15 cellular contexts compared by ENCODE assay signal in the genomic region with DNA sequence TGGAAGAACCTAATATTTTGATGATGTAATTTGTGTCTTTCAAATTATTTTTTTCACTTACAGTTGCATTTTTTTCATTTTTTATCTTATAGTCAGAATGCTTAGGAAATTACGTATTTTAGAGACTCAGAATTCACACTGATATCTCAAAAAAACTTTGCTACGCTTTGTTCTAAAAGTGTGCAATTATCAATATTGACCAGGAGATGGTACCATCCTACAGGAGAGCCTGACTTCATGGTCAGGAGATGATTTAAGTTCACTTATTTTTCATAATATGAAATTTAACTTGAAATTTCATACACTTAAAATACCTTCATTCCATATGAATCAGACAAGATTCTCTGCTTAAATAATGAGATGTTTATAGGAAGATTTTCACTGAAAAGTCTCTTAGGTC. TPM values are rescaled to one million over a fixed set of nuclear protein-coding genes. Genes with fewer than 3 reads are reported as not detected.
DNase-seq lines count a peak whose midpoint lies in the region; ATAC-seq, FAIRE-seq and TF ChIP-seq lines count a peak whose summit lies in the region.
"Not testable (repeated sequence)": the region's sequence is repeated elsewhere in the genome, so short reads cannot be mapped to it uniquely, and the experiment has no call there.
"Had no signal": no experiment of that assay in that cellular context is flagged by ENCODE, and none has a peak within 500 bp of the region (broad histone marks: within the 10 kb centered on the region; RNA-seq: fewer than 3 reads in every experiment).

No MANE protein-coding gene starts in this region.

- H3K9ac ChIP-seq in OCI-LY3 (ENCODE audit: low read length); H1 (replicated peaks in 1 of 4; ENCODE audit: extremely low read depth in 1 of 4, low read depth in 3 of 4, low read length in 3 of 4): not testable (repeated sequence)

- intact Hi-C loops in pancreas (cut with DNase I) = not testable (repeated sequence)

- FAIRE-seq in TTC549 (lab: Jason Lieb, UNC) (peak; percentile 58), pancreas (lab: Jason Lieb, UNC) (peak; percentile 54)
- not testable (repeated sequence) for FAIRE-seq in H1 (lab: Jason Lieb, UNC)

- H4K91ac ChIP-seq in H1 (replicated peaks; ENCODE audit: insufficient read length, low read length) = not testable (repeated sequence)

- not testable (repeated sequence) for H2AK5ac ChIP-seq in H1 (ENCODE audit: low read depth, low read length)

- ATAC-seq in pancreas = not testable (repeated sequence)

- H3K4me2 ChIP-seq in DOHH2 (ENCODE audit: low read length); OCI-LY3 (ENCODE audit: low read length); H1 (ENCODE audit: insufficient read depth in 1 of 2, low read depth in 2 of 2, low read length in 2 of 2): not testable (repeated sequence)

- H4K20me1 ChIP-seq in DOHH2 (ENCODE audit: control insufficient read depth, insufficient read depth, low read depth, low read length); OCI-LY3 (ENCODE audit: insufficient read depth, low read length); H1 (replicated peaks in 1 of 2; ENCODE audit: control insufficient read depth in 1 of 2, insufficient read depth in 2 of 2, low read length in 2 of 2): not testable (repeated sequence)

- not testable (repeated sequence) for H4K8ac ChIP-seq in H1 (ENCODE audit: extremely low read depth, insufficient read depth, low read length)

- H3K79me1 ChIP-seq in H1 (ENCODE audit: low read depth, low read length) = not testable (repeated sequence)

- not testable (repeated sequence) for H2BK15ac ChIP-seq in H1 (ENCODE audit: low read length)

- TF ChIP-seq RAD21 in Ishikawa (IDR thresholded peaks at IDR 0.05; ENCODE audit: low read depth) (peak; percentile 51), H1 (IDR thresholded peaks at IDR 0.05 in 1 of 2, conservative IDR thresholded peaks at IDR 0.05 in 1 of 2; ENCODE audit: low read depth in 2 of 2, low read length in 2 of 2) (peak; percentile 57 to 59)

- not testable (repeated sequence) for H2BK120ac ChIP-seq in H1 (replicated peaks; ENCODE audit: low read depth, low read length)

- not testable (repeated sequence) for H3K27ac ChIP-seq in DOHH2 (ENCODE audit: low read depth, low read length); OCI-LY3 (ENCODE audit: low read length); H1 (ENCODE audit: low read depth, low read length); pancreas

- peak; percentile 28 for TF ChIP-seq CTCF in DOHH2 (IDR thresholded peaks at IDR 0.05; ENCODE audit: low read depth, low read length, poor library complexity, severe bottlenecking)
- TF ChIP-seq CTCF in OCI-LY3 (IDR thresholded peaks at IDR 0.05; ENCODE audit: low read depth, low read length) = peak; percentile 63
- peak in 2 of 3 experiments; percentile 7 to 29; a peak in 2 of 4 replicates for TF ChIP-seq CTCF in H1 (IDR thresholded peaks at IDR 0.05; ENCODE audit: control extremely low read depth in 1 of 3, insufficient read depth in 1 of 3, low read depth in 1 of 3, low read length in 3 of 3)
- not testable (repeated sequence) for TF ChIP-seq CTCF in pancreas (IDR thresholded peaks at IDR 0.05)

- not testable (repeated sequence) for H3K23ac ChIP-seq in H1 (ENCODE audit: insufficient read length)

- not testable (repeated sequence) for H3K4me3 ChIP-seq in DOHH2 (ENCODE audit: low read length); OCI-LY3 (ENCODE audit: low read length); H1 (ENCODE audit: extremely low read depth in 1 of 4, insufficient read depth in 2 of 4, low read depth in 3 of 4, low read length in 4 of 4); pancreas

- H3K18ac ChIP-seq in H1 (ENCODE audit: extremely low read depth, low read length) = not testable (repeated sequence)

- H3K9me3 ChIP-seq in DOHH2 (ENCODE audit: control insufficient read depth, insufficient read depth, low read length); OCI-LY3 (ENCODE audit: insufficient read depth, low read length); H1 (ENCODE audit: insufficient read depth in 2 of 2, low read depth in 1 of 2, low read length in 1 of 2); pancreas: not testable (repeated sequence)

- H3K36me3 ChIP-seq in DOHH2 (ENCODE audit: control insufficient read depth, low read length); OCI-LY3 (replicated peaks; ENCODE audit: low read depth, low read length); H1 (ENCODE audit: control insufficient read depth in 2 of 4, insufficient read depth in 4 of 4, low read length in 3 of 4); pancreas: not testable (repeated sequence)

- not testable (repeated sequence) for H3K9me2 ChIP-seq in DOHH2 (replicated peaks; ENCODE audit: control insufficient read depth, low read length)

- not testable (repeated sequence) for H3K4ac ChIP-seq in H1 (replicated peaks; ENCODE audit: insufficient read length, low read depth, low read length)

- not testable (repeated sequence) for H2BK12ac ChIP-seq in H1 (ENCODE audit: low read depth, low read length)

- 89% methylated on average over 2 of the region's 2 CpGs; no CpG with 5 or more reads in 1 of the 2 experiments for WGBS in H1 (ENCODE audit: extremely low coverage in 1 of 2, insufficient coverage in 1 of 2, insufficient read length in 1 of 2, insufficient replicate concordance in 2 of 2, low coverage in 1 of 2, low lambda C conversion rate in 2 of 2, missing lambda C conversion rate in 1 of 2), 2 experiments
- WGBS in pancreas, 2 donors = 26 to 29% methylated on average over 2 of the region's 2 CpGs

- H4K5ac ChIP-seq in H1 (ENCODE audit: insufficient read length, low read depth, low read length) = not testable (repeated sequence)

- not testable (repeated sequence) for H3K56ac ChIP-seq in H1 (replicated peaks; ENCODE audit: insufficient read length, low read depth, low read length)

- TF ChIP-seq POLR2A in H1 (IDR thresholded peaks at IDR 0.05; ENCODE audit: control extremely low read depth in 1 of 2, low read depth in 2 of 2, low read length in 2 of 2) = not testable (repeated sequence)

- DNase-seq in H1 (ENCODE audit: low read depth in 1 of 2, low spot score in 2 of 2); pancreas: not testable (repeated sequence)
- peak; percentile 4 for DNase-seq in kidney glomerular epithelial cell (lab: John Stamatoyannopoulos, UW)

- CTCF ChIA-PET in H1 (lab: Charles Lee; ENCODE audit: partially characterized antibody) = not testable (repeated sequence)

- not testable (repeated sequence) for H3K23me2 ChIP-seq in H1 (ENCODE audit: low read depth, low read length)

- not testable (repeated sequence) for H3K27me3 ChIP-seq in DOHH2 (ENCODE audit: control insufficient read depth, low read length); OCI-LY3 (ENCODE audit: low read depth, low read length); H1 (replicated peaks in 1 of 4; ENCODE audit: control insufficient read depth in 3 of 4, extremely low read depth in 1 of 4, insufficient read depth in 3 of 4, low read length in 3 of 4); pancreas

- not testable (repeated sequence) for H2AFZ ChIP-seq in OCI-LY3 (ENCODE audit: low read depth, low read length); H1 (ENCODE audit: low read length)

- not testable (repeated sequence) for H3K79me2 ChIP-seq in DOHH2 (ENCODE audit: control insufficient read depth, low read length); OCI-LY3 (ENCODE audit: low read length); H1 (ENCODE audit: control insufficient read depth in 1 of 2, insufficient read depth in 2 of 2, low read length in 2 of 2)

- not testable (repeated sequence) for H2BK5ac ChIP-seq in H1 (ENCODE audit: low read depth, low read length)

- not testable (repeated sequence) for H2BK20ac ChIP-seq in H1 (ENCODE audit: low read length)

- not testable (repeated sequence) for H3F3A ChIP-seq in DOHH2 (ENCODE audit: control insufficient read depth, insufficient read depth)

- not testable (repeated sequence) for H3K4me1 ChIP-seq in DOHH2 (ENCODE audit: control insufficient read depth, low read length); H1 (replicated peaks in 1 of 4; ENCODE audit: control insufficient read depth in 3 of 4, insufficient read depth in 4 of 4, low read length in 3 of 4); pancreas
- peaks cover 12% of the 10 kb centered on the region for H3K4me1 ChIP-seq in OCI-LY3 (ENCODE audit: low read length)

- TF ChIP-seq EP300 in Ishikawa (IDR thresholded peaks at IDR 0.05; ENCODE audit: borderline replicate concordance); H1 (IDR thresholded peaks at IDR 0.05; ENCODE audit: borderline replicate concordance in 1 of 2, low read depth in 2 of 2, low read length in 2 of 2): not testable (repeated sequence)

- not testable (repeated sequence) for H3K14ac ChIP-seq in H1 (ENCODE audit: insufficient read length)

- POLR2A ChIA-PET in H1 (lab: Charles Lee; ENCODE audit: partially characterized antibody) = not testable (repeated sequence)

RNA-seq across cellular contexts. Expression of a gene that starts 34.7 kb away (rescaled TPM):
- not detected in 2 replicates for total RNA-seq in H1 (2021; fragmentation: NEBNext Ultra II Directional; extraction: Animal tissue kit (Norgen Biotek cat#: 25700))
- polyA plus RNA-seq in H1 (2011; rRNA removed) (not detected in 2 replicates), pancreas (not detected)
- polyA plus RNA-seq in H1 (2011; cell fraction: cytosol; rRNA removed) = not detected
- not detected for polyA plus RNA-seq in H1 (2011; cell fraction: nucleus; rRNA removed)
- not detected in 4 replicates for polyA plus RNA-seq in H1 (2012, experiment 1 of 2)
- not detected for polyA plus RNA-seq in H1 (2012, experiment 2 of 2)
- not detected for polyA plus RNA-seq in H1 (2013, experiment 1 of 2)
- polyA plus RNA-seq in H1 (2013, experiment 2 of 2) = not detected
- not detected in 2 replicates for polyA minus RNA-seq in H1 (2011; rRNA and poly(A)+ RNA removed)
- polyA minus RNA-seq in H1 (2011; cell fraction: cytosol; rRNA and poly(A)+ RNA removed) = not detected
- not detected for polyA minus RNA-seq in H1 (2011; cell fraction: nucleus; rRNA and poly(A)+ RNA removed)
- not detected for total RNA-seq in pancreas
- total RNA-seq: cardiac septum; fibroblast of villous mesenchyme; H7; left colon; Right ventricle myocardium inferior; spleen; T-helper 2 cell treated with Interferon-gamma antibody and Interleukin-4, amounts not matched to agents 100 ng/mL and 5 ng/mL, for 36 hours; temporal lobe had no signal
- polyA plus RNA-seq: spleen had no signal
